1 cellular context compared by ENCODE assay signal in the genomic region with DNA sequence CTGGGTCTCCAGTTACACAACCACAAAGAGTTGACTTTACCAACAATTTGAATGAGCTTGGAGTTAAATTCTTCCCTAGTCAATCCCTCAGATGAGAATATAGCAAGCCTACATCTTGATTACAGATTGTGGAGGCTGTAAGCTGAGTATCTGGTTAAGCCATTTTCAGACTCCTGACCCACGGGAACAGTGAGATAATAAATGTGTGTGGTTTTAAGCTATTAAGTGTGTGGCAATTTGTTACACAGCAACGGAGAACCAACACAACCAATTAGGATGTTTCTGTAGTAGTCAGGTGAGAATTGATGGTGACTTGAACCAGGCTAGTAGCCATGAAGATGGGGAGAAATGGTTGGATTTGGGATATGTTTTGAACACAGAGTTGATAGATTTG.
TF ChIP-seq lines count a peak whose summit lies in the region.

No MANE protein-coding gene starts in this region.

TF ChIP-seq in WTC11, 78 proteins besides CTCF, POLR2A, EP300 and RAD21 (continued from another document):
- TF ChIP-seq, protein P1, sequence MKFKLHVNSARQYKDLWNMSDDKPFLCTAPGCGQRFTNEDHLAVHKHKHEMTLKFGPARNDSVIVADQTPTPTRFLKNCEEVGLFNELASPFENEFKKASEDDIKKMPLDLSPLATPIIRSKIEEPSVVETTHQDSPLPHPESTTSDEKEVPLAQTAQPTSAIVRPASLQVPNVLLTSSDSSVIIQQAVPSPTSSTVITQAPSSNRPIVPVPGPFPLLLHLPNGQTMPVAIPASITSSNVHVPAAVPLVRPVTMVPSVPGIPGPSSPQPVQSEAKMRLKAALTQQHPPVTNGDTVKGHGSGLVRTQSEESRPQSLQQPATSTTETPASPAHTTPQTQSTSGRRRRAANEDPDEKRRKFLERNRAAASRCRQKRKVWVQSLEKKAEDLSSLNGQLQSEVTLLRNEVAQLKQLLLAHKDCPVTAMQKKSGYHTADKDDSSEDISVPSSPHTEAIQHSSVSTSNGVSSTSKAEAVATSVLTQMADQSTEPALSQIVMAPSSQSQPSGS (CRISPR knock-in tag; IDR thresholded peaks at IDR 0.05; ENCODE audit: borderline replicate concordance, low read depth): no peak
- TF ChIP-seq, protein P2, sequence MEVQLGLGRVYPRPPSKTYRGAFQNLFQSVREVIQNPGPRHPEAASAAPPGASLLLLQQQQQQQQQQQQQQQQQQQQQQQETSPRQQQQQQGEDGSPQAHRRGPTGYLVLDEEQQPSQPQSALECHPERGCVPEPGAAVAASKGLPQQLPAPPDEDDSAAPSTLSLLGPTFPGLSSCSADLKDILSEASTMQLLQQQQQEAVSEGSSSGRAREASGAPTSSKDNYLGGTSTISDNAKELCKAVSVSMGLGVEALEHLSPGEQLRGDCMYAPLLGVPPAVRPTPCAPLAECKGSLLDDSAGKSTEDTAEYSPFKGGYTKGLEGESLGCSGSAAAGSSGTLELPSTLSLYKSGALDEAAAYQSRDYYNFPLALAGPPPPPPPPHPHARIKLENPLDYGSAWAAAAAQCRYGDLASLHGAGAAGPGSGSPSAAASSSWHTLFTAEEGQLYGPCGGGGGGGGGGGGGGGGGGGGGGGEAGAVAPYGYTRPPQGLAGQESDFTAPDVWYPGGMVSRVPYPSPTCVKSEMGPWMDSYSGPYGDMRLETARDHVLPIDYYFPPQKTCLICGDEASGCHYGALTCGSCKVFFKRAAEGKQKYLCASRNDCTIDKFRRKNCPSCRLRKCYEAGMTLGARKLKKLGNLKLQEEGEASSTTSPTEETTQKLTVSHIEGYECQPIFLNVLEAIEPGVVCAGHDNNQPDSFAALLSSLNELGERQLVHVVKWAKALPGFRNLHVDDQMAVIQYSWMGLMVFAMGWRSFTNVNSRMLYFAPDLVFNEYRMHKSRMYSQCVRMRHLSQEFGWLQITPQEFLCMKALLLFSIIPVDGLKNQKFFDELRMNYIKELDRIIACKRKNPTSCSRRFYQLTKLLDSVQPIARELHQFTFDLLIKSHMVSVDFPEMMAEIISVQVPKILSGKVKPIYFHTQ (CRISPR knock-in tag; IDR thresholded peaks at IDR 0.05): no peak
- TF ChIP-seq FOXP1 (CRISPR knock-in tag; IDR thresholded peaks at IDR 0.05; ENCODE audit: borderline replicate concordance) (no peak), PRRX2 (CRISPR knock-in tag; IDR thresholded peaks at IDR 0.05) (no peak), TEAD4 (CRISPR knock-in tag; IDR thresholded peaks at IDR 0.05) (no peak), ATF1 (CRISPR knock-in tag; IDR thresholded peaks at IDR 0.05) (no peak), SP1 (CRISPR knock-in tag; conservative IDR thresholded peaks at IDR 0.05) (no peak)
- TF ChIP-seq, protein P3, sequence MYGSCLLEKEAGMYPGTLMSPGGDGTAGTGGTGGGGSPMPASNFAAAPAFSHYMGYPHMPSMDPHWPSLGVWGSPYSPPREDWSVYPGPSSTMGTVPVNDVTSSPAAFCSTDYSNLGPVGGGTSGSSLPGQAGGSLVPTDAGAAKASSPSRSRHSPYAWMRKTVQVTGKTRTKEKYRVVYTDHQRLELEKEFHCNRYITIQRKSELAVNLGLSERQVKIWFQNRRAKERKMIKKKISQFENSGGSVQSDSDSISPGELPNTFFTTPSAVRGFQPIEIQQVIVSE (CRISPR knock-in tag; IDR thresholded peaks at IDR 0.05; ENCODE audit: borderline replicate concordance): no peak
- TF ChIP-seq, protein P4, sequence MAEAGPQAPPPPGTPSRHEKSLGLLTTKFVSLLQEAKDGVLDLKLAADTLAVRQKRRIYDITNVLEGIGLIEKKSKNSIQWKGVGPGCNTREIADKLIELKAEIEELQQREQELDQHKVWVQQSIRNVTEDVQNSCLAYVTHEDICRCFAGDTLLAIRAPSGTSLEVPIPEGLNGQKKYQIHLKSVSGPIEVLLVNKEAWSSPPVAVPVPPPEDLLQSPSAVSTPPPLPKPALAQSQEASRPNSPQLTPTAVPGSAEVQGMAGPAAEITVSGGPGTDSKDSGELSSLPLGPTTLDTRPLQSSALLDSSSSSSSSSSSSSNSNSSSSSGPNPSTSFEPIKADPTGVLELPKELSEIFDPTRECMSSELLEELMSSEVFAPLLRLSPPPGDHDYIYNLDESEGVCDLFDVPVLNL (CRISPR knock-in tag; IDR thresholded peaks at IDR 0.05; ENCODE audit: borderline replicate concordance, low read depth): no peak
